ENCODE assay signal across 1 cellular context in genomic region chr9:107504585-107505455, GRCh38.
TF ChIP-seq lines count a peak whose summit lies in the region.

No MANE protein-coding gene starts in this region.

TF ChIP-seq in HCT116, 20 proteins besides CTCF, POLR2A, EP300 and RAD21 (continued from another document):
- TF ChIP-seq REST (IDR thresholded peaks at IDR 0.05; ENCODE audit: low read depth) (peak; percentile 55), SIN3A (IDR thresholded peaks at IDR 0.05; ENCODE audit: low read depth) (no peak; the same call in 1 of the 2 replicates), CEBPB (IDR thresholded peaks at IDR 0.05; ENCODE audit: low read depth) (peak; percentile 69), EGR1 (IDR thresholded peaks at IDR 0.05; ENCODE audit: low read depth) (no peak), EZH2 (IDR thresholded peaks at IDR 0.05) (no peak), EZH2phosphoT487 (IDR thresholded peaks at IDR 0.05; ENCODE audit: borderline replicate concordance) (no peak), ATF3 (IDR thresholded peaks at IDR 0.05) (no peak)
